In the genomic region with DNA sequence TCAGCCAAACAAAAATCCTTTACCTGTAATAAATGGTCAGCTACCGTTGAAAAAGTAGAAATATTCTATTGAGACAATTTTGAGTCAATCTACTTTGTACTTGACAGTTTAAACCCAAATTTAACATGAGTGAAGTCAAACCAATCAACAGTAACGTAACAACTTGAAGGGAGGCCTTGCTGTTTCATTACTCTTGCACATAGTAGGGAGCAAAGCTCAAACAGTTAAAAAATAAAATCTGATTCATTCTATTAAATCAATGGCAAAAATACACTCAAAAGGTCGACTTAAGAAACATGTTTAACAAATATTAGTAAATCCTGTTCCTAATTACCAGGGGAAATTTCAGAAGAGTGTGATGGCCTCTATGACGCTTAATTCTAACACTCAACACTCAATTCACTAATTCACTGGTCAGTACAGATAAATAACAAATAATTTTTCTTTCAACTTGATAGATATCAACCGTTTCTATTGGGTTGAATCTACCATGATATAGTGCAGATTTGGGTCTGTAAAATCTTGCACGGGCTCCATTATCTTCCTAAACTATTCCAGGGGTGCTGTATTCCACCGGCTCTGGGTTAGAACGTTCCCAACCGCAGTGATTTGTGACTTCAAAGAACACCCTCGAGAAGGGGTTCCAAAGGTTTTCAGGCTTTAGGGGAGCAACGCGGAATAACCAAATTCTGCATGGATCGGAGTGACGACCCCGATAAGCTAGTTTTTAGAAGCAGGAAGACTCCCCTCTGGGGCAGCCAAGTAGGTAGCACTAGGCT, we compare ENCODE assay signal across 8 cellular contexts. TPM values are rescaled to one million over a fixed set of nuclear protein-coding genes. Genes with fewer than 3 reads are reported as not detected.
DNase-seq lines count a peak whose midpoint lies in the region; ATAC-seq and TF ChIP-seq lines count a peak whose summit lies in the region.

No MANE protein-coding gene starts in this region.

- H3K4me2 ChIP-seq in neuronal stem cell (ENCODE audit: insufficient read depth, low read length, poor library complexity, severe bottlenecking) = peak overlapping the region; percentile 96

- no peak overlapping the region for H3K4ac ChIP-seq in neuronal stem cell (ENCODE audit: low read length)

- H3K14ac ChIP-seq in neuronal stem cell (ENCODE audit: low read length) = no peak overlapping the region

- no peaks in the 10 kb centered on the region for H3K36me3 ChIP-seq in CD4-positive, CD25-positive, alpha-beta regulatory T cell (ENCODE audit: control insufficient read depth, insufficient read depth, low read length)
- H3K36me3 ChIP-seq in NT2/D1 (ENCODE audit: insufficient read depth, insufficient read length, low read length) = no peaks in the 10 kb centered on the region
- no peaks in the 10 kb centered on the region for H3K36me3 ChIP-seq in endodermal cell (ENCODE audit: control insufficient read depth, insufficient read depth, low read length)
- H3K36me3 ChIP-seq in neuronal stem cell (replicated peaks in 1 of 2; ENCODE audit: control insufficient read depth in 2 of 2, insufficient read depth in 2 of 2, low read length in 2 of 2) = no peaks in the 10 kb centered on the region

- ATAC-seq in CD4-positive, CD25-positive, alpha-beta regulatory T cell (ENCODE audit: low read depth in 2 of 2) = no peak
- no peak for ATAC-seq in GM21515 (IDR thresholded peaks at IDR 0.05; ENCODE audit: unreplicated experiment)

- no peak overlapping the region for H2AK5ac ChIP-seq in neuronal stem cell (ENCODE audit: low read depth, low read length)

- no peak overlapping the region for H2BK15ac ChIP-seq in neuronal stem cell (ENCODE audit: low read length)

- WGBS in endodermal cell (ENCODE audit: insufficient coverage in 1 of 2, insufficient read length in 1 of 2), 2 experiments = 29 to 35% methylated on average over 9 to 15 of the region's 15 CpGs
- WGBS in neuronal stem cell (ENCODE audit: extremely low coverage in 2 of 2, insufficient read length in 2 of 2, insufficient replicate concordance in 1 of 2), 2 donors = no CpG with 5 or more reads among the region's 15 CpGs

- peak overlapping the region; percentile 63 for H3K27ac ChIP-seq in CD4-positive, CD25-positive, alpha-beta regulatory T cell (ENCODE audit: insufficient read depth, low read length, poor library complexity, severe bottlenecking)
- H3K27ac ChIP-seq in endodermal cell (ENCODE audit: low read depth, low read length) (no peak overlapping the region), neuronal stem cell (replicated peaks; ENCODE audit: low read length) (no peak overlapping the region)

- H3K18ac ChIP-seq in neuronal stem cell (ENCODE audit: low read length) = peak overlapping the region; percentile 95

- H3K4me3 ChIP-seq in CD4-positive, CD25-positive, alpha-beta regulatory T cell (ENCODE audit: low read depth, low read length) = peak overlapping the region; percentile 81
- peak overlapping the region; percentile 78 for H3K4me3 ChIP-seq in NT2/D1 (ENCODE audit: insufficient read length, low read depth)
- peak overlapping the region; percentile 91 for H3K4me3 ChIP-seq in endodermal cell (ENCODE audit: low read length)
- peak overlapping the region; percentile 87 to 91 for H3K4me3 ChIP-seq in neuronal stem cell (ENCODE audit: low read length in 2 of 2)

- H3K9me3 ChIP-seq in CD4-positive, CD25-positive, alpha-beta regulatory T cell (ENCODE audit: control insufficient read depth in 2 of 2, low read length in 2 of 2) = no peaks in the 10 kb centered on the region
- H3K9me3 ChIP-seq in NT2/D1 (ENCODE audit: insufficient read depth, low read length) = no peaks in the 10 kb centered on the region
- H3K9me3 ChIP-seq in endodermal cell (ENCODE audit: control insufficient read depth, low read length) = no peaks in the 10 kb centered on the region
- no peaks in the 10 kb centered on the region for H3K9me3 ChIP-seq in neuronal stem cell (replicated peaks in 1 of 2; ENCODE audit: control insufficient read depth in 2 of 2, insufficient read depth in 1 of 2, low read depth in 1 of 2, low read length in 2 of 2)

- no peaks in the 10 kb centered on the region for H3K36me3 Mint-ChIP-seq in CD4-positive, CD25-positive, alpha-beta regulatory T cell
- no peaks in the 10 kb centered on the region for H3K36me3 Mint-ChIP-seq in endodermal cell (ENCODE audit: low read depth)

- no peak overlapping the region for H2BK12ac ChIP-seq in neuronal stem cell (ENCODE audit: low read length)

- no peak for DNase-seq in CD4-positive, CD25-positive, alpha-beta regulatory T cell
- DNase-seq in NT2/D1 (ENCODE audit: low read depth, low spot score) (no peak), endodermal cell (no peak), neuronal stem cell (ENCODE audit: low spot score) (peak; percentile 9), GM20000 (ENCODE audit: low spot score) (no peak), mesenteric fat pad (ENCODE audit: low spot score) (no peak)
- no peak for DNase-seq in stimulated activated CD4-positive, alpha-beta T cell treated with anti-CD3 and anti-CD28 coated beads, Interleukin-12 subunit alpha, Interleukin-12 subunit beta, amount 100 ng/mL, for 4 hours

- no peak overlapping the region for H4K91ac ChIP-seq in neuronal stem cell (ENCODE audit: low read depth, low read length, poor library complexity)

- H3K9ac ChIP-seq in NT2/D1 (ENCODE audit: insufficient read length, low read depth) (peak overlapping the region; percentile 92), endodermal cell (ENCODE audit: extremely low read depth, low read length, poor library complexity, severe bottlenecking) (peak overlapping the region; percentile 47), neuronal stem cell (ENCODE audit: low read depth, low read length, poor library complexity) (peak overlapping the region; percentile 91)

- peaks cover 6% of the 10 kb centered on the region for H3K27me3 Mint-ChIP-seq in CD4-positive, CD25-positive, alpha-beta regulatory T cell
- H3K27me3 Mint-ChIP-seq in endodermal cell (ENCODE audit: insufficient read depth) = peaks cover 15% of the 10 kb centered on the region

- H3K23ac ChIP-seq in neuronal stem cell (ENCODE audit: low read depth, low read length, poor library complexity) = peak overlapping the region; percentile 75

- peak overlapping the region; percentile 71 for H2BK5ac ChIP-seq in neuronal stem cell (ENCODE audit: low read length)

- H2AFZ ChIP-seq in neuronal stem cell (ENCODE audit: low read length) = peak overlapping the region; percentile 100

- no peaks in the 10 kb centered on the region for H3K9me3 Mint-ChIP-seq in CD4-positive, CD25-positive, alpha-beta regulatory T cell
- H3K9me3 Mint-ChIP-seq in endodermal cell = no peaks in the 10 kb centered on the region

- H3K4me1 Mint-ChIP-seq in CD4-positive, CD25-positive, alpha-beta regulatory T cell = peaks cover 14 to 52% (median 26%) of the 10 kb centered on the region in 4 donors
- H3K4me1 Mint-ChIP-seq in endodermal cell = peaks cover 21% of the 10 kb centered on the region

- peak overlapping the region; percentile 23 to 90 (median 90) for H3K27ac Mint-ChIP-seq in CD4-positive, CD25-positive, alpha-beta regulatory T cell
- peak overlapping the region; percentile 14 for H3K27ac Mint-ChIP-seq in endodermal cell

- no peak overlapping the region for H2BK120ac ChIP-seq in neuronal stem cell (ENCODE audit: low read depth, low read length)

- TF ChIP-seq CTCF in endodermal cell (conservative IDR thresholded peaks at IDR 0.05) (no peak), GM20000 (IDR thresholded peaks at IDR 0.05; ENCODE audit: extremely low read depth, missing control alignments) (no peak)

- no peaks in the 10 kb centered on the region for H3K79me1 ChIP-seq in neuronal stem cell (ENCODE audit: low read depth, low read length)

- H3K27me3 ChIP-seq in CD4-positive, CD25-positive, alpha-beta regulatory T cell (ENCODE audit: control insufficient read depth, insufficient read depth, low read length) = peaks cover 3% of the 10 kb centered on the region
- H3K27me3 ChIP-seq in NT2/D1 (ENCODE audit: insufficient read depth, insufficient read length) (no peaks in the 10 kb centered on the region), endodermal cell (ENCODE audit: control insufficient read depth, insufficient read depth, low read length, poor library complexity, severe bottlenecking) (peaks cover 5% of the 10 kb centered on the region), neuronal stem cell (ENCODE audit: control insufficient read depth in 3 of 3, insufficient read depth in 3 of 3, low read depth in 1 of 3, low read length in 3 of 3) (peaks cover 0 to 19% (median 2%) of the 10 kb centered on the region in 3 experiments)

- no peak overlapping the region for H4K8ac ChIP-seq in neuronal stem cell (ENCODE audit: low read depth, low read length)

- H3K4me1 ChIP-seq in CD4-positive, CD25-positive, alpha-beta regulatory T cell (ENCODE audit: control insufficient read depth, insufficient read depth, low read length, poor library complexity, severe bottlenecking) = peaks cover 15% of the 10 kb centered on the region
- H3K4me1 ChIP-seq in NT2/D1 (ENCODE audit: insufficient read depth, insufficient read length) (no peaks in the 10 kb centered on the region), endodermal cell (ENCODE audit: control insufficient read depth, insufficient read depth, low read length) (peaks cover 3% of the 10 kb centered on the region), neuronal stem cell (ENCODE audit: control insufficient read depth in 2 of 2, insufficient read depth in 1 of 2, low read depth in 1 of 2, low read length in 2 of 2) (peaks cover 0 to 9% of the 10 kb centered on the region in 2 donors)

- peak overlapping the region; percentile 88 to 96 (median 92) for H3K4me3 Mint-ChIP-seq in CD4-positive, CD25-positive, alpha-beta regulatory T cell
- peak overlapping the region; percentile 68 for H3K4me3 Mint-ChIP-seq in endodermal cell

RNA-seq across cellular contexts. Expression of gene TARBP1, which starts 1.4 kb away (rescaled TPM):
- 30.0 TPM for total RNA-seq in CD4-positive, CD25-positive, alpha-beta regulatory T cell
- polyA plus RNA-seq in CD4-positive, CD25-positive, alpha-beta regulatory T cell = 10 to 100 TPM in 1 of 4 donors, 1 to 10 TPM in 3; 6.9 to 10.4 (median 8.8) TPM
- total RNA-seq in endodermal cell = 10 to 100 TPM; 45.3 to 62.4 TPM
- 44.1 TPM for polyA plus RNA-seq in endodermal cell (2013, experiment 1 of 2)
- 34.9 TPM for polyA plus RNA-seq in endodermal cell (2013, experiment 2 of 2)
- 20.2 TPM for polyA plus RNA-seq in neuronal stem cell (2013, experiment 1 of 2)
- 19.1 TPM for polyA plus RNA-seq in neuronal stem cell (2013, experiment 2 of 2)
- 19.4 TPM for total RNA-seq in mesenteric fat pad
